8 cellular contexts compared by ENCODE assay signal in genomic region chr3:177195941-177196472, GRCh38. TPM values are rescaled to one million over a fixed set of nuclear protein-coding genes. Genes with fewer than 3 reads are reported as not detected.
DNase-seq lines count a peak whose midpoint lies in the region; ATAC-seq and TF ChIP-seq lines count a peak whose summit lies in the region.

No MANE protein-coding gene starts in this region.

- H3K36me3 ChIP-seq in ascending aorta (no peaks in the 10 kb centered on the region), stomach smooth muscle (ENCODE audit: control insufficient read depth in 2 of 2, insufficient read depth in 2 of 2, low read length in 2 of 2) (no peaks in the 10 kb centered on the region)

- H3K4me3 ChIP-seq in ascending aorta (peak overlapping the region; percentile 97), stomach smooth muscle (ENCODE audit: low read length in 2 of 2) (peak overlapping the region; percentile 88)

- H3K4me1 ChIP-seq in ascending aorta (peaks cover 0 to 19% of the 10 kb centered on the region in 2 donors), stomach smooth muscle (ENCODE audit: control insufficient read depth, insufficient read depth, low read length) (peaks cover 13% of the 10 kb centered on the region)

- TF ChIP-seq CTCF in ascending aorta (IDR thresholded peaks at IDR 0.05), result no peak

- H3K27ac ChIP-seq in ascending aorta (peak overlapping the region; percentile 96 to 98), stomach smooth muscle (ENCODE audit: low read length) (peak overlapping the region; percentile 88)

- peak overlapping the region; percentile 73 to 95 for H3K9ac ChIP-seq in stomach smooth muscle (ENCODE audit: low read length in 2 of 2)

- DNase-seq in NCI-H446 (lab: John Stamatoyannopoulos, UW) (peak; percentile 32 to 55), NCI-H446 treated with DMSO at 0.1 percent for 48 hours (lab: John Stamatoyannopoulos, UW) (no peak), NAMALWA (ENCODE audit: low spot score) (peak; percentile 80), ascending aorta (ENCODE audit: low spot score in 2 of 2) (no peak), kidney tubule cell (ENCODE audit: low spot score) (peak; percentile 49)

- intact Hi-C loops in ascending aorta (cut with DNase I), result loop anchor here (2.0 to 10.0 kb wide), 9 partner anchors 49 to 1186 kb away; no protein-coding TSS in a partner anchor

- H3K27me3 ChIP-seq in ascending aorta (no peaks in the 10 kb centered on the region), stomach smooth muscle (ENCODE audit: control insufficient read depth in 1 of 2, insufficient read depth in 2 of 2, low read length in 2 of 2) (no peaks in the 10 kb centered on the region)

- ATAC-seq in GM18868 (IDR thresholded peaks at IDR 0.05; ENCODE audit: unreplicated experiment), result no peak
- no peak for ATAC-seq in GM21528 (IDR thresholded peaks at IDR 0.05; ENCODE audit: low FRiP score, unreplicated experiment)

- H3K9me3 ChIP-seq in ascending aorta (no peaks in the 10 kb centered on the region), stomach smooth muscle (ENCODE audit: control insufficient read depth in 2 of 2, low read length in 2 of 2) (no peaks in the 10 kb centered on the region)

RNA-seq across cellular contexts. Expression of gene TBL1XR1, which starts 1.3 kb away (rescaled TPM):
- total RNA-seq in ascending aorta, result 52.0 TPM

Comparison
In these comparisons a context has a peak if more than half of its experiments do, and no peak if none do; other contexts are left out.
1. DNase-seq: peak in NCI-H446 (2 of 2), NAMALWA (single experiment) and kidney tubule cell (single experiment); none in NCI-H446 treated with DMSO at 0.1 percent for 48 hours (single experiment) and ascending aorta (0 of 2).